ENCODE assay signal across 10 cellular contexts in genomic region chr11:61752925-61753551, GRCh38. TPM values are rescaled to one million over a fixed set of nuclear protein-coding genes. Genes with fewer than 3 reads are reported as not detected.
DNase-seq lines count a peak whose midpoint lies in the region; ATAC-seq, FAIRE-seq and TF ChIP-seq lines count a peak whose summit lies in the region.
"Had no signal": no experiment of that assay in that cellular context is flagged by ENCODE, and none has a peak within 500 bp of the region (broad histone marks: within the 10 kb centered on the region; RNA-seq: fewer than 3 reads in every experiment).

No MANE protein-coding gene starts in this region.

- peak overlapping the region; percentile 72 for H3K4me3 Mint-ChIP-seq in activated T-helper 1 cell treated with anti-CD3 and anti-CD28 coated beads, Interleukin-12 subunit alpha, Interleukin-12 subunit beta, Interleukin-2, Interleukin-4 antibody, amounts not matched to agents 30 ng/mL and 10 ng/mL and 1 ng/mL, durations not matched to agents 14 hours and 24 hours and 36 hours

- peak overlapping the region; percentile 3 for H3K9ac ChIP-seq in iPS-18a (ENCODE audit: low read length)

- intact Hi-C loops in activated T-helper 1 cell treated with anti-CD3 and anti-CD28 coated beads, Interleukin-12 subunit alpha, Interleukin-12 subunit beta, Interleukin-2, Interleukin-4 antibody, amounts not matched to agents 30 ng/mL and 10 ng/mL and 1 ng/mL, durations not matched to agents 14 hours and 24 hours and 36 hours (cut with micrococcal nuclease), result loop anchor here (1.0 to 5.0 kb wide), 3 partner anchors 23 to 56 kb away; partner anchors contain the start of genes FEN1 and TMEM258
- intact Hi-C loops in spleen (cut with DNase I; ENCODE audit: low total_unique reads), result no loop called here

- no peaks in the 10 kb centered on the region for H3K9me3 ChIP-seq in HEK293 (ENCODE audit: control insufficient read depth, insufficient read depth, low read depth, low read length)
- no peaks in the 10 kb centered on the region for H3K9me3 ChIP-seq in iPS-18a (ENCODE audit: control insufficient read depth, low read depth, low read length)
- H3K9me3 ChIP-seq in spleen, result no peaks in the 10 kb centered on the region

- H3K27me3 Mint-ChIP-seq in activated T-helper 1 cell treated with anti-CD3 and anti-CD28 coated beads, Interleukin-12 subunit alpha, Interleukin-12 subunit beta, Interleukin-2, Interleukin-4 antibody, amounts not matched to agents 30 ng/mL and 10 ng/mL and 1 ng/mL, durations not matched to agents 14 hours and 24 hours and 36 hours (ENCODE audit: insufficient read depth), result peaks cover 31% of the 10 kb centered on the region

- H3K27me3 ChIP-seq in iPS-18a (ENCODE audit: control insufficient read depth, insufficient read depth, low read length) (peaks cover 39% of the 10 kb centered on the region), spleen (replicated peaks in 1 of 7) (peaks cover 0 to 55% (median 14%) of the 10 kb centered on the region in 7 donors)

- H3K4me1 ChIP-seq in HEK293 (ENCODE audit: control insufficient read depth, insufficient read depth, low read length) (no peaks in the 10 kb centered on the region; the same call in 1 of the 2 replicates), iPS-18a (ENCODE audit: control insufficient read depth, low read depth, low read length) (peaks cover 25% of the 10 kb centered on the region), spleen (peaks cover 0 to 24% (median 15%) of the 10 kb centered on the region in 6 donors)

- no peaks in the 10 kb centered on the region for H3K36me3 Mint-ChIP-seq in activated T-helper 1 cell treated with anti-CD3 and anti-CD28 coated beads, Interleukin-12 subunit alpha, Interleukin-12 subunit beta, Interleukin-2, Interleukin-4 antibody, amounts not matched to agents 30 ng/mL and 10 ng/mL and 1 ng/mL, durations not matched to agents 14 hours and 24 hours and 36 hours (ENCODE audit: low read depth)

- H3K9me3 Mint-ChIP-seq in activated T-helper 1 cell treated with anti-CD3 and anti-CD28 coated beads, Interleukin-12 subunit alpha, Interleukin-12 subunit beta, Interleukin-2, Interleukin-4 antibody, amounts not matched to agents 30 ng/mL and 10 ng/mL and 1 ng/mL, durations not matched to agents 14 hours and 24 hours and 36 hours, result no peaks in the 10 kb centered on the region

- no peak for ATAC-seq in HG02884 (IDR thresholded peaks at IDR 0.05; ENCODE audit: unreplicated experiment)

- no peak overlapping the region for H3K27ac Mint-ChIP-seq in activated T-helper 1 cell treated with anti-CD3 and anti-CD28 coated beads, Interleukin-12 subunit alpha, Interleukin-12 subunit beta, Interleukin-2, Interleukin-4 antibody, amounts not matched to agents 30 ng/mL and 10 ng/mL and 1 ng/mL, durations not matched to agents 14 hours and 24 hours and 36 hours

- no peak for TF ChIP-seq CTCF in HEK293 (tag by site-specific recombination; IDR thresholded peaks at IDR 0.05)
- no peak for TF ChIP-seq CTCF in spleen (IDR thresholded peaks at IDR 0.05 in 8 of 11, conservative IDR thresholded peaks at IDR 0.05 in 3 of 11)
- TF ChIP-seq CTCF in GM10266 (IDR thresholded peaks at IDR 0.05; ENCODE audit: control insufficient read depth, insufficient read depth, low read depth, missing control alignments), result no peak

- H3K4me1 Mint-ChIP-seq in activated T-helper 1 cell treated with anti-CD3 and anti-CD28 coated beads, Interleukin-12 subunit alpha, Interleukin-12 subunit beta, Interleukin-2, Interleukin-4 antibody, amounts not matched to agents 30 ng/mL and 10 ng/mL and 1 ng/mL, durations not matched to agents 14 hours and 24 hours and 36 hours (ENCODE audit: low read depth), result no peaks in the 10 kb centered on the region

- H3K4me3 ChIP-seq in HEK293 (ENCODE audit: low read depth, low read length), result peak overlapping the region; percentile 34
- peak overlapping the region; percentile 62 for H3K4me3 ChIP-seq in iPS-18a (ENCODE audit: low read length)
- H3K4me3 ChIP-seq in spleen, result peak overlapping the region in 7 of 8 donors; percentile 15 to 68 (median 28)

- H3K36me3 ChIP-seq in HEK293 (ENCODE audit: control insufficient read depth in 2 of 2, insufficient read depth in 1 of 2, low read length in 2 of 2) (no peaks in the 10 kb centered on the region), iPS-18a (ENCODE audit: control insufficient read depth, low read depth, low read length) (no peaks in the 10 kb centered on the region), spleen (no peaks in the 10 kb centered on the region)

- no peak for DNase-seq in activated T-helper 1 cell treated with anti-CD3 and anti-CD28 coated beads, Interleukin-12 subunit alpha, Interleukin-12 subunit beta, Interleukin-2, Interleukin-4 antibody, amounts not matched to agents 30 ng/mL and 10 ng/mL and 1 ng/mL, durations not matched to agents 14 hours and 24 hours and 36 hours (ENCODE audit: low spot score)
- DNase-seq in spleen (no peak), GM12891 (ENCODE audit: insufficient read length, low spot score) (no peak), GM10266 (ENCODE audit: extremely low spot score) (no peak), DMS53 (lab: John Stamatoyannopoulos, UW) (no peak)

- no peak for TF ChIP-seq POLR2A in spleen (IDR thresholded peaks at IDR 0.05)
- no peak for TF ChIP-seq POLR2A in GM12891 (IDR thresholded peaks at IDR 0.05; ENCODE audit: low read depth, low read length)

- CTCF ChIA-PET in HEK293 (lab: Yijun Ruan, JAX), result interaction anchor here (0.5 to 1.7 kb wide), 11 partner anchors 9 to 625 kb away, joined by 3 to 7 read pairs (median 3); no protein-coding TSS in a partner anchor

- H3K27ac ChIP-seq in HEK293 (ENCODE audit: extremely low read depth, low read depth, low read length) (no peak overlapping the region), iPS-18a (ENCODE audit: low read length) (no peak overlapping the region), spleen (no peak overlapping the region)
- H3K27ac ChIP-seq: VCaP had no signal

- WGBS in spleen, 5 donors, result 40 to 50% (median 42%) methylated on average over 17 of the region's 17 CpGs

- POLR2A ChIA-PET in HEK293 (lab: Yijun Ruan, JAX), result interaction anchor here (0.6 to 1.1 kb wide), 2 partner anchors 27 to 294 kb away, joined by 3 to 4 read pairs; no protein-coding TSS in a partner anchor

- no peak for FAIRE-seq in GM12891 (lab: Jason Lieb, UNC)
- FAIRE-seq: urothelium cell line had no signal

TF ChIP-seq in HEK293, 187 proteins besides CTCF, POLR2A, EP300 and RAD21 (continues in another document):
- TF ChIP-seq ZBTB48 (tag by site-specific recombination; IDR thresholded peaks at IDR 0.05) (no peak), OVOL3 (tag by site-specific recombination; IDR thresholded peaks at IDR 0.05) (no peak), ZNF362 (tag by site-specific recombination; IDR thresholded peaks at IDR 0.05) (no peak), ZNF76 (tag by site-specific recombination; IDR thresholded peaks at IDR 0.05; ENCODE audit: borderline replicate concordance, low read depth) (no peak), GLIS2 (tag by site-specific recombination; IDR thresholded peaks at IDR 0.05) (peak; percentile 81; the same call in 1 of the 2 replicates)

TF ChIP-seq in GM12891, 5 proteins besides CTCF, POLR2A, EP300 and RAD21:
- TF ChIP-seq POLR2AphosphoS5 (IDR thresholded peaks at IDR 0.05; ENCODE audit: low read depth, low read length) (no peak), TAF1 (IDR thresholded peaks at IDR 0.05; ENCODE audit: low read depth, low read length) (no peak), POU2F2 (IDR thresholded peaks at IDR 0.05; ENCODE audit: low read depth, low read length) (no peak), PAX5 (IDR thresholded peaks at IDR 0.05; ENCODE audit: insufficient read depth, low read length, severe bottlenecking) (no peak), SPI1 (IDR thresholded peaks at IDR 0.05; ENCODE audit: low read depth, low read length) (no peak)
TF ChIP-seq in GM12891: peak in this region for 0.

RNA-seq across cellular contexts. Expression of gene MYRF, which starts 0.6 kb away (rescaled TPM):
- total RNA-seq in activated T-helper 1 cell treated with anti-CD3 and anti-CD28 coated beads, Interleukin-12 subunit alpha, Interleukin-12 subunit beta, Interleukin-2, Interleukin-4 antibody, amounts not matched to agents 30 ng/mL and 10 ng/mL and 1 ng/mL, durations not matched to agents 14 hours and 24 hours and 36 hours, result 0.78 and 0.99 TPM in 2 replicates
- total RNA-seq in spleen, result 1 to 10 TPM in 1 of 7 donors, under 1 TPM in 6; 0.32 to 1.5 (median 0.79) TPM
- polyA plus RNA-seq in spleen, result under 1 TPM; 0.15 to 0.50 (median 0.45) TPM
- polyA plus RNA-seq in GM12891 (2012; ENCODE audit: low read depth, missing spikeins), result 0.83 TPM

RNA-seq across cellular contexts. Expression of gene TMEM258, which starts 39.4 kb away (rescaled TPM):
- total RNA-seq in activated T-helper 1 cell treated with anti-CD3 and anti-CD28 coated beads, Interleukin-12 subunit alpha, Interleukin-12 subunit beta, Interleukin-2, Interleukin-4 antibody, amounts not matched to agents 30 ng/mL and 10 ng/mL and 1 ng/mL, durations not matched to agents 14 hours and 24 hours and 36 hours, result 164 and 166 TPM in 2 replicates
- 10 to 100 TPM; 52.4 to 85.2 (median 62.0) TPM for total RNA-seq in spleen
- 100 to 1,000 TPM; 122 to 185 (median 125) TPM for polyA plus RNA-seq in spleen
- 340 TPM for polyA plus RNA-seq in GM12891 (2012; ENCODE audit: low read depth, missing spikeins)

RNA-seq across cellular contexts. Expression of gene FEN1, which starts 39.7 kb away (rescaled TPM):
- 147 and 149 TPM in 2 replicates for total RNA-seq in activated T-helper 1 cell treated with anti-CD3 and anti-CD28 coated beads, Interleukin-12 subunit alpha, Interleukin-12 subunit beta, Interleukin-2, Interleukin-4 antibody, amounts not matched to agents 30 ng/mL and 10 ng/mL and 1 ng/mL, durations not matched to agents 14 hours and 24 hours and 36 hours
- total RNA-seq in spleen, result 10 to 100 TPM in 5 of 7 donors, 1 to 10 TPM in 2; 8.9 to 17.2 (median 14.8) TPM
- 10 to 100 TPM in 2 of 3 donors, 1 to 10 TPM in 1; 7.3 to 16.7 (median 15.9) TPM for polyA plus RNA-seq in spleen
- polyA plus RNA-seq in GM12891 (2012; ENCODE audit: low read depth, missing spikeins), result 73.7 TPM
